Comparison of ENCODE assay signal across 8 cellular contexts in the genomic region with DNA sequence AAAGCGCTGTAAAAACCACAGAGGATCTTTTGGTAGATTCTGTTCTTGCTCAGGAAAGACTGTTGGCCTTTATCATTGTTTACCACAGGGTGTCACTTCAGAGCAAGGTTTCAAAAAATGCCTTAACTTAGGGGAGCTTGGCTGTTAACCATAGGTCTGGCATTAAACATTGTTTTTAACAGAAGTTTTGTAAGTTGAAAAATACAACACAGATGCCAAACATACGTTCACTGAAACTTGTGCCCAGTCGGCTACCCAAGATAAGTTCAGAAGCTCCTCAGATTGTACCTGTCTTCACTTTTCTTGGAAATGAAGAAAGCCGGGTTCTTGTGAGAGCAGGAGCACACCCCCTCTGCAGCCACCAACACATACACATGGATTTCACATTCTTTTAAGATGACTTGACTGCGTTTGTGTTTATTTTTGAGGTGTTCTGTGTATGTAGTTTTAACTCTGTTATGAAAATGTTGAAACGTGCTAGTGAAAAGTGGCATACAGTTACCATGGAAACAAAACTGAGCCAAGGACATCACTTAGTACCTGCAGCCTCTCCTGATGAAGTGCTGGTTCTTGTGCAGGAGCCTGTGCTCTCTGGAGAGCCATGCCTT.
DNase-seq lines count a peak whose midpoint lies in the region; ATAC-seq and TF ChIP-seq lines count a peak whose summit lies in the region.

No MANE protein-coding gene starts in this region.

- H3K4me3 ChIP-seq in Karpas-422 (ENCODE audit: low read length) (no peak overlapping the region), WI38 (ENCODE audit: low read depth, low read length) (no peak overlapping the region), stomach (no peak overlapping the region)

- 14 to 25% (median 21%) methylated on average over 6 of the region's 6 CpGs for WGBS in stomach, 5 donors

- TF ChIP-seq CTCF in WI38 (IDR thresholded peaks at IDR 0.05; ENCODE audit: low read depth, low read length) (peak; percentile 26; the same call in 1 of the 2 replicates), stomach (IDR thresholded peaks at IDR 0.05) (peak in 3 of 7 experiments; percentile 8 to 18 (median 16))

- intact Hi-C loops in stomach (cut with DNase I; ENCODE audit: low total_unique reads): loop anchor here (5.0 kb wide), 1 partner anchor 116 kb away; no protein-coding TSS in a partner anchor

- no peaks in the 10 kb centered on the region for H3K79me2 ChIP-seq in Karpas-422 (ENCODE audit: low read length)

- H3K4me1 ChIP-seq in Karpas-422 (ENCODE audit: low read length): no peaks in the 10 kb centered on the region
- H3K4me1 ChIP-seq in stomach: peaks cover 0 to 3% (median 0%) of the 10 kb centered on the region in 4 donors

- H3K9me2 ChIP-seq in Karpas-422 (replicated peaks; ENCODE audit: insufficient read depth, low read length): no peaks in the 10 kb centered on the region

- no peak overlapping the region for H2AFZ ChIP-seq in Karpas-422 (ENCODE audit: low read length)

- no peak for TF ChIP-seq EP300 in stomach (IDR thresholded peaks at IDR 0.05)

- H4K20me1 ChIP-seq in Karpas-422 (ENCODE audit: insufficient read depth, low read depth, low read length): no peaks in the 10 kb centered on the region

- no peaks in the 10 kb centered on the region for H3K9me3 ChIP-seq in Karpas-422 (ENCODE audit: low read length)
- H3K9me3 ChIP-seq in stomach: no peaks in the 10 kb centered on the region

- no peak overlapping the region for H3K9ac ChIP-seq in Karpas-422 (ENCODE audit: low read length)

- TF ChIP-seq POLR2A in stomach (IDR thresholded peaks at IDR 0.05): no peak

- H3K27me3 ChIP-seq in Karpas-422 (ENCODE audit: low read length) (no peaks in the 10 kb centered on the region), stomach (no peaks in the 10 kb centered on the region)

- DNase-seq in ELF-1 (ENCODE audit: low read depth, low spot score): peak; percentile 33
- DNase-seq in Karpas-422: peak; percentile 57
- peak; percentile 48 for DNase-seq in iPS-NIHi11 (ENCODE audit: low spot score)
- DNase-seq in GM19240 (ENCODE audit: insufficient read length, low spot score): no peak
- no peak for DNase-seq in stomach
- no peak for DNase-seq in NCI-H1048 (lab: John Stamatoyannopoulos, UW)

- H3K27ac ChIP-seq in Karpas-422 (ENCODE audit: low read length) (no peak overlapping the region), stomach (no peak overlapping the region)

- no peak for ATAC-seq in HG03196 (IDR thresholded peaks at IDR 0.05; ENCODE audit: unreplicated experiment)

- H3K4me2 ChIP-seq in Karpas-422 (ENCODE audit: low read depth, low read length, poor library complexity, severe bottlenecking): no peak overlapping the region

- H3K36me3 ChIP-seq in Karpas-422 (ENCODE audit: insufficient read depth, low read length): no peaks in the 10 kb centered on the region
- H3K36me3 ChIP-seq in stomach: no peaks in the 10 kb centered on the region

Comparison
In these comparisons a context has a peak if more than half of its experiments do, and no peak if none do; other contexts are left out.
1. DNase-seq: peak in ELF-1 (single experiment), Karpas-422 (single experiment) and iPS-NIHi11 (single experiment); none in GM19240 (single experiment), stomach (single experiment) and NCI-H1048 (single experiment).